In the genomic region with DNA sequence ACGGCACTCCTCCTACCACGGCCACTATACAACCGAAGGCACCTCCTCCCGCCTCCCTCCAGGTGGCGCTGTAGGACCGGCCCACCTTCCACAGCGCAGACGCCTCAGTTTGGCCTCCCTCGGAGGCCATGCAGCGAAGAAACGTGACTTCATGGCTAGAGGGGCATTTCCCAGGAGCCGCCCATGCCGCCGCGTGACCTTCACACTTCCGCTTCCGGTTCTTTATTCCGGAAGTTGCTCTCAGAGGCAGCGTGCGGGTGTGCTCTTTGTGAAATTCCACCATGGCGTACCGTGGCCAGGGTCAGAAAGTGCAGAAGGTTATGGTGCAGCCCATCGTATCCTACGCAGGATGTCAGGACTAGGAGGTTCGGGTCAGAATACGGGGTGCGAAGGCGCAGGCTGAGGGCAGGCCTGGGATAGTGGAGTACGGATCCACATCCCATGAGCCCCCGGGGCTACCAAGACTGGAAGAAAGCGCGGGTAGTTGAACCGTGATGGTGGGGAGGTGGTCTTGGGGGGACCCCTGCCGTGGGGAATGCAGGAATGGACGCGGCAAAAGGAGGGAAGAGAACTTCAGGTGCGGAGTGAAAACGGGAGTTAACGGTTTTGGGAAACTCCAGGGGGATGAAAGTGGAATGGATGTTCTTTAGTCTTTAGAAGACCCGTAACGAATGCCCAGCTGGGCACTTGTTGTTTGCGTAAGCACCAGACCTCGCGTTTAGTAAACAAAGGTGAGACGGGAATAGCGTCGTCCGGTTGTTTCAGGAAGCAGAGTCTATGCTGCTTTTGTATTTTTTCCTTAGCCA, we compare ENCODE assay signal across 8 cellular contexts. TPM values are rescaled to one million over a fixed set of nuclear protein-coding genes. Genes with fewer than 3 reads are reported as not detected.
DNase-seq lines count a peak whose midpoint lies in the region; ATAC-seq, FAIRE-seq and TF ChIP-seq lines count a peak whose summit lies in the region.

A gene (plus strand): TSS at position 221 of the 806 bp plus-strand sequence. CDS start 61 bp downstream, at position 282.

- TF ChIP-seq CTCF in AG09309 (IDR thresholded peaks at IDR 0.05; ENCODE audit: control insufficient read depth, insufficient read depth, low read depth, low read length, missing control alignments) (peak; percentile 96), WI38 (IDR thresholded peaks at IDR 0.05; ENCODE audit: low read depth, low read length) (peak; percentile 81), bronchial epithelial cell (IDR thresholded peaks at IDR 0.05; ENCODE audit: insufficient read depth, low read length, severe bottlenecking) (peak; percentile 98)

- FAIRE-seq in bronchial epithelial cell (lab: Jason Lieb, UNC): peak; percentile 47

- H3K36me3 ChIP-seq in bronchial epithelial cell (ENCODE audit: control insufficient read depth, insufficient read depth, low read length): peaks cover 12% of the 10 kb centered on the region

- peak within 1 kb of the TSS; percentile 99 for H3K4me3 ChIP-seq in AG09309 (ENCODE audit: control insufficient read depth, low read depth, low read length)
- H3K4me3 ChIP-seq in WI38 (ENCODE audit: low read depth, low read length): peak within 1 kb of the TSS; percentile 98
- peak within 1 kb of the TSS; percentile 96 for H3K4me3 ChIP-seq in bronchial epithelial cell (ENCODE audit: low read depth, low read length)

- ATAC-seq in GM18909 (IDR thresholded peaks at IDR 0.05; ENCODE audit: poor library complexity, unreplicated experiment): peak; percentile 96
- peak; percentile 96 for ATAC-seq in HG03175 (IDR thresholded peaks at IDR 0.05; ENCODE audit: unreplicated experiment)

- DNase-seq in AG09309 (ENCODE audit: low read depth): peak; percentile 93
- peak; percentile 99 for DNase-seq in NCI-H2227 treated with DMSO at 0.1 percent for 48 hours (lab: John Stamatoyannopoulos, UW)
- DNase-seq in bronchial epithelial cell (ENCODE audit: low read depth): peak; percentile 93
- DNase-seq in iPS-NIHi7 (ENCODE audit: extremely low spot score): peak; percentile 94
- DNase-seq in smooth muscle cell of the brain vasculature (ENCODE audit: low read depth, low spot score): peak; percentile 97

- H3K27me3 ChIP-seq in bronchial epithelial cell (ENCODE audit: control insufficient read depth, insufficient read depth, low read length): no peaks in the 10 kb centered on the region

RNA-seq across cellular contexts. Expression of the gene that starts here (rescaled TPM):
- total RNA-seq in bronchial epithelial cell: 27.1 and 41.9 TPM in 2 replicates

Comparison
In these comparisons a context has a peak if more than half of its experiments do, and no peak if none do; other contexts are left out.
1. Peak in every context shown above with its lines: DNase-seq, ATAC-seq and H3K4me3 ChIP-seq.